8 cellular contexts compared by ENCODE assay signal in genomic region chr22:49853981-49854791, GRCh38. TPM values are rescaled to one million over a fixed set of nuclear protein-coding genes. Genes with fewer than 3 reads are reported as not detected.
DNase-seq lines count a peak whose midpoint lies in the region; ATAC-seq and TF ChIP-seq lines count a peak whose summit lies in the region.

No MANE protein-coding gene starts in this region.

- peak overlapping the region; percentile 46; the same call in 1 of the 2 replicates for H3K27ac ChIP-seq in Karpas-422 (ENCODE audit: low read length)
- H3K27ac ChIP-seq in left ventricle myocardium inferior (replicated peaks): peak overlapping the region; percentile 67

- H3K9ac ChIP-seq in Karpas-422 (ENCODE audit: low read length): peak overlapping the region; percentile 81

- peaks cover 45% of the 10 kb centered on the region for H3K4me1 Mint-ChIP-seq in activated T-helper 2 cell treated with anti-CD3 and anti-CD28 coated beads, Interferon-gamma antibody, Interleukin-2, Interleukin-4, amounts not matched to agents 10 μg/mL and 5 μg/mL and 100 μg/mL, durations not matched to agents 14 hours and 24 hours and 36 hours (ENCODE audit: low read depth)

- H3K27ac Mint-ChIP-seq in activated T-helper 2 cell treated with anti-CD3 and anti-CD28 coated beads, Interferon-gamma antibody, Interleukin-2, Interleukin-4, amounts not matched to agents 10 μg/mL and 5 μg/mL and 100 μg/mL, durations not matched to agents 14 hours and 24 hours and 36 hours: peak overlapping the region; percentile 96

- H3K9me3 ChIP-seq in Karpas-422 (ENCODE audit: low read length): no peaks in the 10 kb centered on the region
- no peaks in the 10 kb centered on the region for H3K9me3 ChIP-seq in left ventricle myocardium inferior (replicated peaks)

- peak overlapping the region; percentile 93 for H3K4me3 Mint-ChIP-seq in activated T-helper 2 cell treated with anti-CD3 and anti-CD28 coated beads, Interferon-gamma antibody, Interleukin-2, Interleukin-4, amounts not matched to agents 10 μg/mL and 5 μg/mL and 100 μg/mL, durations not matched to agents 14 hours and 24 hours and 36 hours (ENCODE audit: low read depth)

- H3K27me3 Mint-ChIP-seq in activated T-helper 2 cell treated with anti-CD3 and anti-CD28 coated beads, Interferon-gamma antibody, Interleukin-2, Interleukin-4, amounts not matched to agents 10 μg/mL and 5 μg/mL and 100 μg/mL, durations not matched to agents 14 hours and 24 hours and 36 hours (ENCODE audit: low read depth): peaks cover 5% of the 10 kb centered on the region

- peak; percentile 26 for ATAC-seq in GM21723 (IDR thresholded peaks at IDR 0.05; ENCODE audit: unreplicated experiment)

- intact Hi-C loops in activated T-helper 2 cell treated with anti-CD3 and anti-CD28 coated beads, Interferon-gamma antibody, Interleukin-2, Interleukin-4, amounts not matched to agents 10 μg/mL and 5 μg/mL and 100 μg/mL, durations not matched to agents 14 hours and 24 hours and 36 hours (cut with micrococcal nuclease): loop anchor here (2.0 kb wide), 2 partner anchors 15 to 65 kb away; partner anchors contain the start of genes ALG12 and CRELD2
- intact Hi-C loops in left ventricle myocardium inferior (cut with micrococcal nuclease): no loop called here

- H4K20me1 ChIP-seq in Karpas-422 (ENCODE audit: insufficient read depth, low read depth, low read length): peaks cover 25% of the 10 kb centered on the region; the same call in 1 of the 2 replicates

- H3K4me1 ChIP-seq in Karpas-422 (ENCODE audit: low read length) (peaks cover 22% of the 10 kb centered on the region), left ventricle myocardium inferior (peaks cover 44% of the 10 kb centered on the region)

- TF ChIP-seq CTCF in left ventricle myocardium inferior (IDR thresholded peaks at IDR 0.05; ENCODE audit: borderline replicate concordance) (no peak), retinal pigment epithelial cell (conservative IDR thresholded peaks at IDR 0.05; ENCODE audit: low read depth, low read length) (no peak)

- peaks cover 51% of the 10 kb centered on the region for H3K79me2 ChIP-seq in Karpas-422 (ENCODE audit: low read length)

- no peaks in the 10 kb centered on the region for H3K9me3 Mint-ChIP-seq in activated T-helper 2 cell treated with anti-CD3 and anti-CD28 coated beads, Interferon-gamma antibody, Interleukin-2, Interleukin-4, amounts not matched to agents 10 μg/mL and 5 μg/mL and 100 μg/mL, durations not matched to agents 14 hours and 24 hours and 36 hours

- H3K9me2 ChIP-seq in Karpas-422 (replicated peaks; ENCODE audit: insufficient read depth, low read length): no peaks in the 10 kb centered on the region

- H3K4me3 ChIP-seq in Karpas-422 (ENCODE audit: low read length) (peak overlapping the region; percentile 73), left ventricle myocardium inferior (peak overlapping the region; percentile 78), retinal pigment epithelial cell (ENCODE audit: low read length) (peak overlapping the region; percentile 68)

- peaks cover 21% of the 10 kb centered on the region for H3K36me3 Mint-ChIP-seq in activated T-helper 2 cell treated with anti-CD3 and anti-CD28 coated beads, Interferon-gamma antibody, Interleukin-2, Interleukin-4, amounts not matched to agents 10 μg/mL and 5 μg/mL and 100 μg/mL, durations not matched to agents 14 hours and 24 hours and 36 hours (ENCODE audit: low read depth)

- peak; percentile 12 for DNase-seq in NK-92 treated with Interleukin-12 subunit alpha and Interleukin-12 subunit beta, amount 100 ng/mL, for 24 hours (lab: John Stamatoyannopoulos, UW)
- no peak for DNase-seq in NK-92 (lab: John Stamatoyannopoulos, UW; ENCODE audit: unreplicated experiment)
- peak; percentile 76 for DNase-seq in Karpas-422
- no peak for DNase-seq in activated T-helper 2 cell treated with anti-CD3 and anti-CD28 coated beads, Interferon-gamma antibody, Interleukin-2, Interleukin-4, amounts not matched to agents 10 μg/mL and 5 μg/mL and 100 μg/mL, durations not matched to agents 14 hours and 24 hours and 36 hours (ENCODE audit: low spot score)
- no peak for DNase-seq in left ventricle myocardium inferior
- no peak for DNase-seq in retinal pigment epithelial cell (ENCODE audit: low read depth)
- no peak for DNase-seq in H4 (ENCODE audit: low spot score)

- H3K27me3 ChIP-seq in Karpas-422 (ENCODE audit: low read length) (no peaks in the 10 kb centered on the region), left ventricle myocardium inferior (ENCODE audit: low read depth) (peaks cover 20% of the 10 kb centered on the region)

- no peak overlapping the region for H2AFZ ChIP-seq in Karpas-422 (ENCODE audit: low read length)

- H3K4me2 ChIP-seq in Karpas-422 (ENCODE audit: low read depth, low read length, poor library complexity, severe bottlenecking): peak overlapping the region; percentile 97

- H3K36me3 ChIP-seq in Karpas-422 (ENCODE audit: insufficient read depth, low read length) (no peaks in the 10 kb centered on the region), left ventricle myocardium inferior (peaks cover 4% of the 10 kb centered on the region)

RNA-seq across cellular contexts. Expression of gene ZBED4, which starts 0.5 kb away (rescaled TPM):
- 22.9 and 24.6 TPM in 2 replicates for total RNA-seq in Karpas-422 (2014; rRNA removed; shearing (Covaris generic); ENCODE audit: low replicate concordance)
- total RNA-seq in activated T-helper 2 cell treated with anti-CD3 and anti-CD28 coated beads, Interferon-gamma antibody, Interleukin-2, Interleukin-4, amounts not matched to agents 10 μg/mL and 5 μg/mL and 100 μg/mL, durations not matched to agents 14 hours and 24 hours and 36 hours: 25.2 and 25.6 TPM in 2 replicates
- total RNA-seq in left ventricle myocardium inferior: 4.1 TPM
- 5.1 and 9.1 TPM in 2 replicates for total RNA-seq in H4 (2014; rRNA removed; shearing (Covaris generic))

RNA-seq across cellular contexts. Expression of gene BRD1, which starts 26.5 kb away (rescaled TPM):
- 16.0 and 27.3 TPM in 2 replicates for total RNA-seq in Karpas-422 (2014; rRNA removed; shearing (Covaris generic); ENCODE audit: low replicate concordance)
- total RNA-seq in activated T-helper 2 cell treated with anti-CD3 and anti-CD28 coated beads, Interferon-gamma antibody, Interleukin-2, Interleukin-4, amounts not matched to agents 10 μg/mL and 5 μg/mL and 100 μg/mL, durations not matched to agents 14 hours and 24 hours and 36 hours: 41.3 and 46.2 TPM in 2 replicates
- 14.9 TPM for total RNA-seq in left ventricle myocardium inferior
- 7.3 and 13.9 TPM in 2 replicates for total RNA-seq in H4 (2014; rRNA removed; shearing (Covaris generic))

Comparison
In these comparisons a context has a peak if more than half of its experiments do, and no peak if none do; other contexts are left out.
1. DNase-seq: peak in NK-92 treated with Interleukin-12 subunit alpha and Interleukin-12 subunit beta, amount 100 ng/mL, for 24 hours (single experiment) and Karpas-422 (single experiment); none in NK-92 (single experiment), activated T-helper 2 cell treated with anti-CD3 and anti-CD28 coated beads, Interferon-gamma antibody, Interleukin-2, Interleukin-4, amounts not matched to agents 10 μg/mL and 5 μg/mL and 100 μg/mL, durations not matched to agents 14 hours and 24 hours and 36 hours (single experiment), left ventricle myocardium inferior (single experiment), retinal pigment epithelial cell (single experiment) and H4 (single experiment).
2. Peak in every context shown above with its lines, with median percentiles within 50 percentile points of each other: H3K4me3 ChIP-seq.